Comparison of ENCODE assay signal across 9 cellular contexts in genomic region chr1:1034438-1034759, GRCh38. TPM values are rescaled to one million over a fixed set of nuclear protein-coding genes. Genes with fewer than 3 reads are reported as not detected.
A peak's percentile ranks its signal among the peaks of the same experiment; 100 is the strongest.
DNase-seq lines count a peak whose midpoint lies in the region; ATAC-seq and TF ChIP-seq lines count a peak whose summit lies in the region.
"Had no signal": no experiment of that assay in that cellular context is flagged by ENCODE, and none has a peak within 500 bp of the region (broad histone marks: within the 10 kb centered on the region; RNA-seq: fewer than 3 reads in every experiment).

No MANE protein-coding gene starts in this region.

- ATAC-seq in stimulated activated naive CD8-positive, alpha-beta T cell treated with anti-CD3 and anti-CD28 coated beads, Interleukin-15, Interleukin-2, amounts not matched to agents 100 U/mL and 50 U/mL, for 24 hours: no peak

- no peaks in the 10 kb centered on the region for H3K36me3 Mint-ChIP-seq in stimulated activated naive CD8-positive, alpha-beta T cell treated with anti-CD3 and anti-CD28 coated beads, Interleukin-15, Interleukin-2, amounts not matched to agents 100 ng/mL and 50 ng/mL, for 24 hours (ENCODE audit: low read depth)
- H3K36me3 Mint-ChIP-seq in glutamatergic neuron (ENCODE audit: unreplicated experiment): no peaks in the 10 kb centered on the region

- peaks cover 19% of the 10 kb centered on the region for H3K4me1 Mint-ChIP-seq in stimulated activated naive CD8-positive, alpha-beta T cell treated with anti-CD3 and anti-CD28 coated beads, Interleukin-15, Interleukin-2, amounts not matched to agents 100 ng/mL and 50 ng/mL, for 24 hours (ENCODE audit: low read depth)
- peaks cover 27% of the 10 kb centered on the region for H3K4me1 Mint-ChIP-seq in glutamatergic neuron (ENCODE audit: low read depth, unreplicated experiment)

- peaks cover 13% of the 10 kb centered on the region for H3K27me3 Mint-ChIP-seq in stimulated activated naive CD8-positive, alpha-beta T cell treated with anti-CD3 and anti-CD28 coated beads, Interleukin-15, Interleukin-2, amounts not matched to agents 100 ng/mL and 50 ng/mL, for 24 hours
- H3K27me3 Mint-ChIP-seq in glutamatergic neuron (ENCODE audit: unreplicated experiment): peaks cover 20% of the 10 kb centered on the region

- H3K4me3 Mint-ChIP-seq in stimulated activated naive CD8-positive, alpha-beta T cell treated with anti-CD3 and anti-CD28 coated beads, Interleukin-15, Interleukin-2, amounts not matched to agents 100 ng/mL and 50 ng/mL, for 24 hours: peak overlapping the region; percentile 61
- peak overlapping the region; percentile 77 for H3K4me3 Mint-ChIP-seq in glutamatergic neuron (ENCODE audit: unreplicated experiment)

- TF ChIP-seq CTCF in glutamatergic neuron (IDR thresholded peaks at IDR 0.05; ENCODE audit: partially characterized antibody, unreplicated experiment): no peak

- no peak for DNase-seq in stimulated activated naive CD8-positive, alpha-beta T cell treated with anti-CD3 and anti-CD28 coated beads, Interleukin-15, Interleukin-2, amounts not matched to agents 100 U/mL and 50 U/mL, for 24 hours
- DNase-seq in glutamatergic neuron (peak; percentile 62), mucosa of gallbladder (ENCODE audit: low spot score) (no peak), HK-2 (ENCODE audit: unreplicated experiment) (no peak)
- no peak for DNase-seq in activated effector memory CD4-positive, alpha-beta T cell treated with anti-CD3 and anti-CD28 coated beads, Interleukin-2, amount 50 U/mL, for 16 hours
- DNase-seq: activated gamma-delta T cell, NCI-H2107, small intestine had no signal

- no peak overlapping the region for H3K27ac Mint-ChIP-seq in stimulated activated naive CD8-positive, alpha-beta T cell treated with anti-CD3 and anti-CD28 coated beads, Interleukin-15, Interleukin-2, amounts not matched to agents 100 ng/mL and 50 ng/mL, for 24 hours
- H3K27ac Mint-ChIP-seq in glutamatergic neuron (ENCODE audit: unreplicated experiment): peak overlapping the region; percentile 80

- H3K9me3 Mint-ChIP-seq in stimulated activated naive CD8-positive, alpha-beta T cell treated with anti-CD3 and anti-CD28 coated beads, Interleukin-15, Interleukin-2, amounts not matched to agents 100 ng/mL and 50 ng/mL, for 24 hours: no peaks in the 10 kb centered on the region
- H3K9me3 Mint-ChIP-seq in glutamatergic neuron (ENCODE audit: unreplicated experiment): peaks cover 22% of the 10 kb centered on the region

RNA-seq across cellular contexts. Expression of gene AGRN, which starts 14.5 kb away (rescaled TPM):
- total RNA-seq in glutamatergic neuron (ENCODE audit: unreplicated experiment) (914 TPM), mucosa of gallbladder (311 TPM)

RNA-seq across cellular contexts. Expression of gene ISG15, which starts 21.1 kb away (rescaled TPM):
- total RNA-seq in glutamatergic neuron (ENCODE audit: unreplicated experiment): 18.4 TPM
- 41.5 TPM for total RNA-seq in mucosa of gallbladder

RNA-seq across cellular contexts. Expression of gene HES4, which starts 34.5 kb away (rescaled TPM):
- total RNA-seq in glutamatergic neuron (ENCODE audit: unreplicated experiment) (218 TPM), mucosa of gallbladder (25.6 TPM)

RNA-seq across cellular contexts. Expression of gene RNF223, which starts 39.7 kb away (rescaled TPM):
- total RNA-seq in glutamatergic neuron (ENCODE audit: unreplicated experiment) (not detected), mucosa of gallbladder (1.0 TPM)

RNA-seq across cellular contexts. Expression of gene PERM1, which starts 52.5 kb away (rescaled TPM):
- total RNA-seq in glutamatergic neuron (ENCODE audit: unreplicated experiment): 0.32 TPM
- 0.35 TPM for total RNA-seq in mucosa of gallbladder
